ENCODE assay signal across 9 cellular contexts in the genomic region with DNA sequence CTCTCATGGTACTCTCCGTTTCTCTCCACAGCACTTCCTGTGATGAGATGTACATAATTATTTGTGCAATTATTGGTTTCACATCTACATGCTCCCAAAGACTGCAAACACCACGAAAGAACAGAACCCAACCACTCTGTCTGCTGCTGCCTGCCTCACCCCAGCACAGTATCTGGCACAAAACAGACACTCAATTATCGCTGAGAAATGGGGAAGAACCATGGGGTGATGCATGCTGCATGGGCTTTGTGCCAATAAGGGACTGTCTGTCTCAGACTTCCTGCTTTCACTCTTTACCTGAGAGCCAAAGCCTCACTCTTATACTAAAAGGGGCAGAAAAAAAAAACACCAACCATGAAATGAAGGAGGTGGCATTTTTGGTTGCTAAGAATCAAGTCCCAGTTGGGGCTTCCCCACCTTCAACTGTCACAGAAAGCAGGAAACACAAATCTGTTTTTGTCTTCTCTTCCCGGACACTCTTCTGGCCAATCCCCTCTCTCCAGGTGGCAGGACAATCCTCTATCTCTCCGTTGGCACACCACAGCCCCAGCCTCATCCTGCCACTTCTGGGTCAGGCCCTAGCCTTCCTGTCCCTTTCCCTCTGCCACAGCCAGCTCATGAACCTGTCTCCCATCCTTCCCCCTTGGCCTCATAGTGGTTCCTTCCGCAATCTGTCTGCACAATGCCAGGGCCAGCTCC.
DNase-seq lines count a peak whose midpoint lies in the region; ATAC-seq, FAIRE-seq and TF ChIP-seq lines count a peak whose summit lies in the region.
"Had no signal": no experiment of that assay in that cellular context is flagged by ENCODE, and none has a peak within 500 bp of the region (broad histone marks: within the 10 kb centered on the region; RNA-seq: fewer than 3 reads in every experiment).

No MANE protein-coding gene starts in this region.

- intact Hi-C loops in activated naive CD4-positive, alpha-beta T cell treated with anti-CD3 and anti-CD28 coated beads for 36 hours (cut with micrococcal nuclease), result loop anchor here (1.0 to 10.0 kb wide), 16 partner anchors 50 to 1171 kb away; a partner anchor contains a TSS

- CTCF ChIA-PET in activated naive CD4-positive, alpha-beta T cell treated with anti-CD3 and anti-CD28 coated beads for 36 hours (lab: Charles Lee), result interaction anchor here (0.5 to 1.7 kb wide), 7 partner anchors 13 to 247 kb away, joined by 3 to 8 read pairs (median 3); a partner anchor contains a TSS

- no peak for TF ChIP-seq CTCF in neural crest cell (conservative IDR thresholded peaks at IDR 0.05)

- H3K4me1 ChIP-seq in urinary bladder (ENCODE audit: insufficient read depth), result peaks cover 2% of the 10 kb centered on the region

- H3K36me3 Mint-ChIP-seq in activated naive CD4-positive, alpha-beta T cell treated with anti-CD3 and anti-CD28 coated beads for 36 hours (ENCODE audit: low read depth), result no peaks in the 10 kb centered on the region
- peaks cover 3% of the 10 kb centered on the region for H3K36me3 Mint-ChIP-seq in neural crest cell (ENCODE audit: low read depth)

- no peaks in the 10 kb centered on the region for H3K9me3 Mint-ChIP-seq in activated naive CD4-positive, alpha-beta T cell treated with anti-CD3 and anti-CD28 coated beads for 36 hours
- no peaks in the 10 kb centered on the region for H3K9me3 Mint-ChIP-seq in neural crest cell

- H3K4me3 Mint-ChIP-seq in activated naive CD4-positive, alpha-beta T cell treated with anti-CD3 and anti-CD28 coated beads for 36 hours, result peak overlapping the region; percentile 60
- no peak overlapping the region for H3K4me3 Mint-ChIP-seq in neural crest cell

- H3K27me3 Mint-ChIP-seq in activated naive CD4-positive, alpha-beta T cell treated with anti-CD3 and anti-CD28 coated beads for 36 hours (ENCODE audit: low read depth), result no peaks in the 10 kb centered on the region
- no peaks in the 10 kb centered on the region for H3K27me3 Mint-ChIP-seq in neural crest cell (ENCODE audit: low read depth)

- peak; percentile 87 for ATAC-seq in GM18909 (IDR thresholded peaks at IDR 0.05; ENCODE audit: poor library complexity, unreplicated experiment)
- peak; percentile 74 for ATAC-seq in HG03025 (IDR thresholded peaks at IDR 0.05; ENCODE audit: low FRiP score, unreplicated experiment)

- no peak overlapping the region for H3K4me3 ChIP-seq in urinary bladder (ENCODE audit: low read depth, low read length)

- H3K4me1 Mint-ChIP-seq in activated naive CD4-positive, alpha-beta T cell treated with anti-CD3 and anti-CD28 coated beads for 36 hours (ENCODE audit: low read depth), result peaks cover 31% of the 10 kb centered on the region
- peaks cover 18% of the 10 kb centered on the region for H3K4me1 Mint-ChIP-seq in neural crest cell

- FAIRE-seq in frontal cortex (lab: Jason Lieb, UNC), result no peak
- FAIRE-seq: TTC549 had no signal

- WGBS in urinary bladder, result 61% methylated on average over 6 of the region's 6 CpGs

- H3K36me3 ChIP-seq in urinary bladder (ENCODE audit: insufficient read depth), result no peaks in the 10 kb centered on the region

- peak overlapping the region; percentile 98 for H3K27ac Mint-ChIP-seq in activated naive CD4-positive, alpha-beta T cell treated with anti-CD3 and anti-CD28 coated beads for 36 hours
- peak overlapping the region; percentile 93 for H3K27ac Mint-ChIP-seq in neural crest cell (ENCODE audit: unreplicated experiment)

- H3K27ac ChIP-seq in urinary bladder (ENCODE audit: low read depth), result peak overlapping the region; percentile 83

- DNase-seq in RPMI8226 (peak; percentile 87), neural crest cell (ENCODE audit: low read depth, low spot score) (no peak), frontal cortex (ENCODE audit: low spot score in 2 of 2) (no peak), NCI-H1105 (lab: John Stamatoyannopoulos, UW) (no peak)
- peak; percentile 92 for DNase-seq in activated naive CD4-positive, alpha-beta T cell treated with anti-CD3 and anti-CD28 coated beads for 36 hours

Comparison
In these comparisons a context has a peak if more than half of its experiments do, and no peak if none do; other contexts are left out.
1. DNase-seq: peak in RPMI8226 (single experiment) and activated naive CD4-positive, alpha-beta T cell treated with anti-CD3 and anti-CD28 coated beads for 36 hours (single experiment); none in neural crest cell (single experiment), frontal cortex (0 of 2) and NCI-H1105 (single experiment).